ENCODE assay signal across 1 cellular context in genomic region chr16:25106567-25107465, GRCh38.
TF ChIP-seq lines count a peak whose summit lies in the region.

No MANE protein-coding gene starts in this region.

TF ChIP-seq in HepG2, 621 proteins besides CTCF, POLR2A, EP300 and RAD21 (continued from another document and continues in another):
- peak; percentile 94 for TF ChIP-seq ZHX2 (IDR thresholded peaks at IDR 0.05; ENCODE audit: low read depth)
- TF ChIP-seq ZHX2 (CRISPR knock-in tag; IDR thresholded peaks at IDR 0.05; ENCODE audit: borderline replicate concordance) = 0 out of 2 replicates have a peak, but pooled peaks have one; percentile 4
- peak; percentile 54; the same call in 1 of the 2 replicates for TF ChIP-seq TOPORS (CRISPR knock-in tag; IDR thresholded peaks at IDR 0.05)
- TF ChIP-seq HNF4A (CRISPR knock-in tag; IDR thresholded peaks at IDR 0.05) = peak; percentile 86
- peak; percentile 85 for TF ChIP-seq ZNF280B (CRISPR knock-in tag; IDR thresholded peaks at IDR 0.05; ENCODE audit: borderline replicate concordance)
- TF ChIP-seq KDM6A (CRISPR knock-in tag; IDR thresholded peaks at IDR 0.05; ENCODE audit: low read depth) = no peak
- TF ChIP-seq ZUFSP (CRISPR knock-in tag; IDR thresholded peaks at IDR 0.05; ENCODE audit: borderline replicate concordance) = no peak
- peak; percentile 84; the same call in 1 of the 2 replicates for TF ChIP-seq ZBTB2 (CRISPR knock-in tag; IDR thresholded peaks at IDR 0.05; ENCODE audit: low read depth)
- peak; percentile 87 for TF ChIP-seq SP2 (CRISPR knock-in tag; IDR thresholded peaks at IDR 0.05)
- peak; percentile 99 for TF ChIP-seq ZNF687 (CRISPR knock-in tag; IDR thresholded peaks at IDR 0.05)
- TF ChIP-seq NR1H2 (CRISPR knock-in tag; IDR thresholded peaks at IDR 0.05; ENCODE audit: borderline replicate concordance, low read depth) = no peak
- TF ChIP-seq ZNF800 (CRISPR knock-in tag; IDR thresholded peaks at IDR 0.05) = peak; percentile 81; the same call in 1 of the 2 replicates
- TF ChIP-seq ZNF670 (CRISPR knock-in tag; IDR thresholded peaks at IDR 0.05; ENCODE audit: borderline replicate concordance) = peak; percentile 90; the same call in 1 of the 2 replicates
- TF ChIP-seq ELK4 (CRISPR knock-in tag; IDR thresholded peaks at IDR 0.05; ENCODE audit: borderline replicate concordance) = peak; percentile 51; the same call in 1 of the 2 replicates
- peak; percentile 71; the same call in 1 of the 2 replicates for TF ChIP-seq ZBTB43 (CRISPR knock-in tag; conservative IDR thresholded peaks at IDR 0.05)
- peak; percentile 95; the same call in 1 of the 2 replicates for TF ChIP-seq ZIK1 (CRISPR knock-in tag; IDR thresholded peaks at IDR 0.05; ENCODE audit: borderline replicate concordance, low read depth)
- no peak for TF ChIP-seq REPIN1 (CRISPR knock-in tag; IDR thresholded peaks at IDR 0.05; ENCODE audit: borderline replicate concordance, low read depth)
- TF ChIP-seq ZBTB3 (CRISPR knock-in tag; IDR thresholded peaks at IDR 0.05; ENCODE audit: borderline replicate concordance, low read depth) = peak; percentile 86; the same call in 1 of the 2 replicates
- peak; percentile 97 for TF ChIP-seq ZNF451 (CRISPR knock-in tag; IDR thresholded peaks at IDR 0.05)
- peak; percentile 90; the same call in 1 of the 2 replicates for TF ChIP-seq ZNF232 (CRISPR knock-in tag; IDR thresholded peaks at IDR 0.05; ENCODE audit: borderline replicate concordance)
- TF ChIP-seq TERF1 (CRISPR knock-in tag; IDR thresholded peaks at IDR 0.05) = no peak
- peak; percentile 78; the same call in 1 of the 2 replicates for TF ChIP-seq ZNF768 (CRISPR knock-in tag; IDR thresholded peaks at IDR 0.05)
- peak; percentile 84 for TF ChIP-seq ELF1 (CRISPR knock-in tag; IDR thresholded peaks at IDR 0.05)
- no peak for TF ChIP-seq PBX3 (CRISPR knock-in tag; IDR thresholded peaks at IDR 0.05; ENCODE audit: borderline replicate concordance)
- TF ChIP-seq PHF5A (CRISPR knock-in tag; IDR thresholded peaks at IDR 0.05; ENCODE audit: low read depth, unreplicated experiment) = peak; percentile 39
- peak; percentile 88 for TF ChIP-seq POLR2AphosphoS5 (IDR thresholded peaks at IDR 0.05; ENCODE audit: low read depth, low read length)
- TF ChIP-seq ZC3H4 (CRISPR knock-in tag; IDR thresholded peaks at IDR 0.05; ENCODE audit: borderline replicate concordance) = no peak; the same call in 1 of the 2 replicates
- TF ChIP-seq TFAP4 (IDR thresholded peaks at IDR 0.05; ENCODE audit: borderline replicate concordance, low read depth) = peak; percentile 95
- TF ChIP-seq ZNF839 (CRISPR knock-in tag; IDR thresholded peaks at IDR 0.05; ENCODE audit: borderline replicate concordance) = no peak; the same call in 1 of the 2 replicates
